In the genomic region with DNA sequence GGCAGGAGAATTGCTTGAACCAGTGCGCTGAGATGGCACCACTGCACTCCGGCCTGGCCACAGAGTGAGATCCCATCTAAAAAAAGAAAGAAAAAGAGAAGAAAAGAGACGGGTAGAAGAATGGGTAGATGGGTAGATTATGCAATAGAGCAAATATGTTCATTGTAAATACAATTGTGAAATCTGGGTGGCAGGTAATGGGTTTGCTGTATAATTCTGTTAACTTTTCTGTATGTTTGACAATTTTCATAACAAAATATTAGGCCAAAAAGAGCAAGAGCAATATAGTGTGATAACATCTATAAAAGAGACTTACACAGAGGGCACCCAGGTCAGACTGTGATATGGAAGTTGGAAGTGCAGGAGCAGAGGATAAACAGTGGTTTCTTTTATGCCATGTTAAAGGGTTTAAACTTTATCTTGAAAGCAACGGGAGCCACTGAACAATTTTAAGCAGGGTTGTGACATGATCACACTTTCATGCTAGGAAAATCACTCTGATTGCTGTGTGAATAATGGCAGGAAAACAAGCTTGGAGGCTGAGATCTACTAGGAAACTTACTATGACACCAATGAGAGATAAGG, we compare ENCODE assay signal across 20 cellular contexts.
"Had no signal": no experiment of that assay in that cellular context is flagged by ENCODE, and none has a peak within 500 bp of the region (broad histone marks: within the 10 kb centered on the region; RNA-seq: fewer than 3 reads in every experiment).

No MANE protein-coding gene starts in this region.

- H3K4me3 ChIP-seq: esophagus squamous epithelium, gastroesophageal sphincter, left ventricle myocardium inferior, lung, psoas muscle, spleen, testis, tibial nerve, upper lobe of right lung had no signal

- H3K9me3 ChIP-seq: esophagus squamous epithelium, gastroesophageal sphincter, left ventricle myocardium inferior, psoas muscle, spleen, testis, tibial nerve, upper lobe of right lung had no signal

- FAIRE-seq: colon had no signal

- H3K27ac ChIP-seq: esophagus squamous epithelium, gastroesophageal sphincter, left ventricle myocardium inferior, psoas muscle, spleen, testis, upper lobe of right lung had no signal

- H3K4me1 ChIP-seq: esophagus squamous epithelium, gastroesophageal sphincter, left ventricle myocardium inferior, psoas muscle, spleen, testis, upper lobe of right lung had no signal

- ATAC-seq: gastroesophageal sphincter; stimulated activated memory B cell treated with anti-CD40 and anti-IgM and Interleukin-4, amounts not matched to agents 10 μg/mL and 1 μg/mL and 100 μg/mL, for 72 hours; stimulated activated naive CD8-positive, alpha-beta T cell treated with anti-CD3 and anti-CD28 coated beads, Interleukin-15, amount 100 ng/mL, for 72 hours; upper lobe of right lung had no signal

- DNase-seq: esophagus squamous epithelium; foreskin fibroblast; glutamatergic neuron; islet precursor cell; left ventricle myocardium inferior; mesendoderm; psoas muscle; retina; spleen; stimulated activated CD4-positive, alpha-beta T cell treated with anti-CD3 and anti-CD28 coated beads, Interleukin-15, amount 100 ng/mL, for 24 hours; stimulated activated CD4-positive, alpha-beta T cell treated with anti-CD3 and anti-CD28 coated beads, Interleukin-1b, Interleukin-23, amount 100 ng/mL, for 48 hours; stimulated activated CD4-positive, alpha-beta T cell treated with anti-CD3 and anti-CD28 coated beads, Interleukin-4, amount 100 ng/mL, for 24 hours; stimulated activated naive CD8-positive, alpha-beta T cell treated with anti-CD3 and anti-CD28 coated beads, Interleukin-15, amount 100 ng/mL, for 72 hours; testis; upper lobe of right lung had no signal

- H3K27me3 ChIP-seq: esophagus squamous epithelium, gastroesophageal sphincter, testis, tibial nerve, upper lobe of right lung had no signal

- H3K36me3 ChIP-seq: esophagus squamous epithelium, gastroesophageal sphincter, left ventricle myocardium inferior, spleen, tibial nerve, upper lobe of right lung had no signal
